Comparison of ENCODE assay signal across 16 cellular contexts in genomic region chr1:25876693-25877077, GRCh38. TPM values are rescaled to one million over a fixed set of nuclear protein-coding genes. Genes with fewer than 3 reads are reported as not detected.
DNase-seq lines count a peak whose midpoint lies in the region; ATAC-seq and TF ChIP-seq lines count a peak whose summit lies in the region.
"Had no signal": no experiment of that assay in that cellular context is flagged by ENCODE, and none has a peak within 500 bp of the region (broad histone marks: within the 10 kb centered on the region; RNA-seq: fewer than 3 reads in every experiment).

No MANE protein-coding gene starts in this region.

- H3K36me3 ChIP-seq in CD8-positive, alpha-beta T cell (ENCODE audit: insufficient read depth, low read length) = no peaks in the 10 kb centered on the region
- H3K36me3 ChIP-seq in esophagus squamous epithelium (no peaks in the 10 kb centered on the region), uterus (no peaks in the 10 kb centered on the region)
- H3K36me3 ChIP-seq: gastrocnemius medialis had no signal

- H3K27ac ChIP-seq in CD8-positive, alpha-beta T cell (ENCODE audit: low read depth, low read length) = no peak overlapping the region
- H3K27ac ChIP-seq in VCaP (peak overlapping the region; percentile 97), esophagus squamous epithelium (peak overlapping the region; percentile 85 to 96 (median 92)), uterus (peak overlapping the region in 1 of 2 donors; percentile 90)

- H3K27ac Mint-ChIP-seq in CD8-positive, alpha-beta T cell = peak overlapping the region; percentile 14
- no peak overlapping the region for H3K27ac Mint-ChIP-seq in progenitor cell of endocrine pancreas
- H3K27ac Mint-ChIP-seq: activated CD4-positive, alpha-beta memory T cell treated with anti-CD3 and anti-CD28 coated beads, Interleukin-2, amount 10 ng/mL, durations not matched to agents 7 days and 5 days had no signal

- no peaks in the 10 kb centered on the region for H3K9me3 Mint-ChIP-seq in CD8-positive, alpha-beta T cell
- H3K9me3 Mint-ChIP-seq in progenitor cell of endocrine pancreas (ENCODE audit: low read depth) = no peaks in the 10 kb centered on the region
- H3K9me3 Mint-ChIP-seq: activated CD4-positive, alpha-beta memory T cell treated with anti-CD3 and anti-CD28 coated beads, Interleukin-2, amount 10 ng/mL, durations not matched to agents 7 days and 5 days; activated T-cell treated with anti-CD3 and anti-CD28 coated beads, Interleukin-2, amount 50 U/mL, for 4 hours; stimulated activated naive B cell treated with anti-CD40 and anti-IgM and Interleukin-4, amounts not matched to agents 10 μg/mL and 1 μg/mL and 100 μg/mL, for 72 hours had no signal

- 20 to 32% methylated on average over 2 of the region's 2 CpGs for WGBS in esophagus squamous epithelium, 2 donors

- no peaks in the 10 kb centered on the region for H3K27me3 Mint-ChIP-seq in CD8-positive, alpha-beta T cell (ENCODE audit: low read depth)
- no peaks in the 10 kb centered on the region for H3K27me3 Mint-ChIP-seq in progenitor cell of endocrine pancreas

- no peak for ATAC-seq in CD8-positive, alpha-beta T cell
- no peak for ATAC-seq in GM21381 (IDR thresholded peaks at IDR 0.05; ENCODE audit: unreplicated experiment)
- ATAC-seq: activated T-cell treated with anti-CD3 and anti-CD28 coated beads, Interleukin-2, amount 50 U/mL, for 4 hours; stimulated activated naive B cell treated with anti-CD40 and anti-IgM and Interleukin-4, amounts not matched to agents 10 μg/mL and 1 μg/mL and 100 μg/mL, for 72 hours had no signal

- TF ChIP-seq POLR2A in esophagus squamous epithelium (IDR thresholded peaks at IDR 0.05) = no peak
- no peak for TF ChIP-seq POLR2A in uterus (IDR thresholded peaks at IDR 0.05)

- no peaks in the 10 kb centered on the region for H3K36me3 Mint-ChIP-seq in CD8-positive, alpha-beta T cell
- no peaks in the 10 kb centered on the region for H3K36me3 Mint-ChIP-seq in progenitor cell of endocrine pancreas (ENCODE audit: insufficient read depth)
- H3K36me3 Mint-ChIP-seq: stimulated activated naive B cell treated with anti-CD40 and anti-IgM and Interleukin-4, amounts not matched to agents 10 μg/mL and 1 μg/mL and 100 μg/mL, for 72 hours had no signal

- H3K27me3 ChIP-seq in CD8-positive, alpha-beta T cell (ENCODE audit: insufficient read depth, low read length) = no peaks in the 10 kb centered on the region
- H3K27me3 ChIP-seq in esophagus squamous epithelium (no peaks in the 10 kb centered on the region), uterus (no peaks in the 10 kb centered on the region)
- H3K27me3 ChIP-seq: gastrocnemius medialis had no signal

- H3K9me3 ChIP-seq in CD8-positive, alpha-beta T cell (ENCODE audit: low read length) = no peaks in the 10 kb centered on the region
- H3K9me3 ChIP-seq in esophagus squamous epithelium (no peaks in the 10 kb centered on the region), uterus (no peaks in the 10 kb centered on the region)
- H3K9me3 ChIP-seq: gastrocnemius medialis had no signal

- intact Hi-C loops in CD8-positive, alpha-beta T cell (cut with DNase I, micrococcal nuclease) = no loop called here
- intact Hi-C loops in esophagus squamous epithelium (cut with DNase I) (no loop called here), uterus (cut with DNase I; ENCODE audit: low total_unique reads) (no loop called here)

- H3K4me1 ChIP-seq in CD8-positive, alpha-beta T cell (ENCODE audit: insufficient read depth, low read length) = peaks cover 11% of the 10 kb centered on the region
- H3K4me1 ChIP-seq in esophagus squamous epithelium (peaks cover 33 to 81% (median 44%) of the 10 kb centered on the region in 3 donors), uterus (peaks cover 0 to 9% of the 10 kb centered on the region in 2 donors)

- peak overlapping the region; percentile 85 for H3K4me3 Mint-ChIP-seq in CD8-positive, alpha-beta T cell
- H3K4me3 Mint-ChIP-seq in progenitor cell of endocrine pancreas (ENCODE audit: low read depth) = peak overlapping the region; percentile 72

- POLR2A ChIA-PET in CD8-positive, alpha-beta T cell (lab: Charles Lee) = interaction anchor here (0.6 kb wide), 1 partner anchor 1826 kb away, joined by 3 read pairs; no protein-coding TSS in a partner anchor

- CTCF ChIA-PET in CD8-positive, alpha-beta T cell (lab: Charles Lee) = interaction anchor here (3.1 kb wide), 1 partner anchor 19 kb away, joined by 24 read pairs; no protein-coding TSS in a partner anchor

- no peak for TF ChIP-seq CTCF in CD8-positive, alpha-beta T cell (IDR thresholded peaks at IDR 0.05)
- TF ChIP-seq CTCF in VCaP (conservative IDR thresholded peaks at IDR 0.05) (no peak), esophagus squamous epithelium (IDR thresholded peaks at IDR 0.05) (no peak), progenitor cell of endocrine pancreas (IDR thresholded peaks at IDR 0.05; ENCODE audit: unreplicated experiment) (no peak), uterus (IDR thresholded peaks at IDR 0.05) (no peak)

- peaks cover 8% of the 10 kb centered on the region for H3K4me1 Mint-ChIP-seq in CD8-positive, alpha-beta T cell (ENCODE audit: low read depth)
- H3K4me1 Mint-ChIP-seq in progenitor cell of endocrine pancreas (ENCODE audit: low read depth) = peaks cover 33% of the 10 kb centered on the region

- DNase-seq in CD8-positive, alpha-beta T cell = no peak
- DNase-seq in esophagus squamous epithelium (lab: John Stamatoyannopoulos, UW) = no peak
- no peak for DNase-seq in progenitor cell of endocrine pancreas (ENCODE audit: low spot score, unreplicated experiment)
- DNase-seq in HCEC 1CT = no peak
- DNase-seq in NCI-H187 treated with DMSO at 0.1 percent for 48 hours (lab: John Stamatoyannopoulos, UW) = no peak
- DNase-seq in uterus = no peak
- DNase-seq: activated CD4-positive, alpha-beta memory T cell treated with anti-CD3 and anti-CD28 coated beads, Interleukin-2, amount 10 ng/mL, durations not matched to agents 7 days and 5 days; activated T-cell treated with anti-CD3 and anti-CD28 coated beads, Interleukin-2, amount 50 U/mL, for 4 hours; gastrocnemius medialis; NCI-H1694; NCI-H446; NK-92 treated with Interleukin-12 subunit alpha and Interleukin-12 subunit beta, amount 100 ng/mL, for 24 hours; stimulated activated naive B cell treated with anti-CD40 and anti-IgM and Interleukin-4, amounts not matched to agents 10 μg/mL and 1 μg/mL and 100 μg/mL, for 72 hours; SW 1271 had no signal

- no peak overlapping the region for H3K4me3 ChIP-seq in CD8-positive, alpha-beta T cell (ENCODE audit: low read depth, low read length)
- H3K4me3 ChIP-seq in esophagus squamous epithelium (no peak overlapping the region), uterus (no peak overlapping the region)

RNA-seq across cellular contexts. Expression of gene PAQR7, which starts 1.2 kb away (rescaled TPM):
- total RNA-seq in CD8-positive, alpha-beta T cell = 1 to 10 TPM; 2.1 to 2.3 TPM
- total RNA-seq in esophagus squamous epithelium (10 to 100 TPM in 3 of 4 donors, 1 to 10 TPM in 1; 6.6 to 18.3 (median 12.1) TPM), progenitor cell of endocrine pancreas (20.2 and 21.0 TPM in 2 replicates), uterus (10 to 100 TPM in 2 of 4 donors, 1 to 10 TPM in 2; 4.7 to 20.1 (median 9.9) TPM)

RNA-seq across cellular contexts. Expression of gene AUNIP, which starts 17.4 kb away (rescaled TPM):
- total RNA-seq in CD8-positive, alpha-beta T cell = under 1 TPM in 1 of 2 experiments, not detected in 1; 0.30 TPM
- total RNA-seq in esophagus squamous epithelium (1 to 10 TPM; 1.3 to 5.4 (median 2.5) TPM), progenitor cell of endocrine pancreas (4.7 and 5.9 TPM in 2 replicates), uterus (1 to 10 TPM in 1 of 4 donors, not detected in 3; 1.1 TPM)
- total RNA-seq: gastrocnemius medialis had no signal

RNA-seq across cellular contexts. Expression of gene STMN1, which starts 29.5 kb away (rescaled TPM):
- total RNA-seq in CD8-positive, alpha-beta T cell = 10 to 100 TPM; 18.5 to 19.6 TPM
- total RNA-seq in esophagus squamous epithelium = 10 to 100 TPM; 29.6 to 65.5 (median 42.7) TPM
- 811 and 856 TPM in 2 replicates for total RNA-seq in progenitor cell of endocrine pancreas
- 100 to 1,000 TPM in 1 of 4 donors, 10 to 100 TPM in 3; 34.6 to 100 (median 78.2) TPM for total RNA-seq in uterus

RNA-seq across cellular contexts. Expression of gene MTFR1L, which starts 56.9 kb away (rescaled TPM):
- 10 to 100 TPM; 22.9 to 25.7 TPM for total RNA-seq in CD8-positive, alpha-beta T cell
- 10 to 100 TPM; 24.4 to 53.8 (median 28.3) TPM for total RNA-seq in esophagus squamous epithelium
- total RNA-seq in progenitor cell of endocrine pancreas = 55.0 and 58.8 TPM in 2 replicates
- total RNA-seq in uterus = 100 to 1,000 TPM in 1 of 4 donors, 10 to 100 TPM in 3; 51.5 to 106 (median 63.7) TPM
